ENCODE assay signal across 15 cellular contexts in genomic region chr3:51610708-51611107, GRCh38.
DNase-seq lines count a peak whose midpoint lies in the region; ATAC-seq and TF ChIP-seq lines count a peak whose summit lies in the region.
"Had no signal": no experiment of that assay in that cellular context is flagged by ENCODE, and none has a peak within 500 bp of the region (broad histone marks: within the 10 kb centered on the region; RNA-seq: fewer than 3 reads in every experiment).

No MANE protein-coding gene starts in this region.

- H3K4me3 Mint-ChIP-seq in T-helper 17 cell, result no peak overlapping the region
- H3K4me3 Mint-ChIP-seq: CD4-positive, CD25-positive, alpha-beta regulatory T cell; H9 had no signal

- no peak overlapping the region for H2BK15ac ChIP-seq in mesenchymal stem cell (ENCODE audit: low read depth, poor library complexity, severe bottlenecking)

- H3K27me3 Mint-ChIP-seq in T-helper 17 cell, result no peaks in the 10 kb centered on the region
- H3K27me3 Mint-ChIP-seq: CD4-positive, CD25-positive, alpha-beta regulatory T cell had no signal

- H3K18ac ChIP-seq in mesenchymal stem cell (ENCODE audit: low read depth in 1 of 2, low read length in 2 of 2), result no peak overlapping the region

- H3K36me3 Mint-ChIP-seq in T-helper 17 cell (ENCODE audit: low read depth), result peaks cover 5% of the 10 kb centered on the region

- peak overlapping the region; percentile 56 for H3K27ac Mint-ChIP-seq in T-helper 17 cell
- H3K27ac Mint-ChIP-seq: H9 had no signal

- no peak overlapping the region for H2BK5ac ChIP-seq in mesenchymal stem cell (ENCODE audit: low read depth, low read length, poor library complexity, severe bottlenecking)

- H3K79me1 ChIP-seq in mesenchymal stem cell (replicated peaks; ENCODE audit: low read length, poor library complexity, severe bottlenecking), result peaks cover 22% of the 10 kb centered on the region

- no peak overlapping the region for H2BK12ac ChIP-seq in mesenchymal stem cell (ENCODE audit: low read length in 2 of 2)

- no peak overlapping the region for H3K4ac ChIP-seq in mesenchymal stem cell (ENCODE audit: low read depth in 1 of 2, low read length in 2 of 2)

- TF ChIP-seq CTCF in AG09319 (IDR thresholded peaks at IDR 0.05; ENCODE audit: low read depth, low read length) (no peak), HFF-Myc (IDR thresholded peaks at IDR 0.05; ENCODE audit: low read depth, low read length, missing control alignments) (no peak)

- H3K14ac ChIP-seq in mesenchymal stem cell (ENCODE audit: low read length in 2 of 2), result no peak overlapping the region

- peaks cover 3 to 8% of the 10 kb centered on the region in 2 experiments for H3K36me3 ChIP-seq in mesenchymal stem cell (ENCODE audit: control insufficient read depth in 1 of 2, insufficient read depth in 2 of 2, low read depth in 1 of 2, low read length in 2 of 2)
- H3K36me3 ChIP-seq: BE2C had no signal

- H3K27ac ChIP-seq in mesenchymal stem cell (ENCODE audit: low read length, poor library complexity, severe bottlenecking), result no peak overlapping the region
- H3K27ac ChIP-seq: HL-60 had no signal

- no peak overlapping the region for H3K9ac ChIP-seq in mesenchymal stem cell (ENCODE audit: low read length)

- ATAC-seq in T-helper 17 cell (no peak), GM21423 (IDR thresholded peaks at IDR 0.05; ENCODE audit: unreplicated experiment) (no peak)

- no CpG with 5 or more reads among the region's 1 CpG for WGBS in mesenchymal stem cell

- no peak overlapping the region for H3K23ac ChIP-seq in mesenchymal stem cell (ENCODE audit: low read length in 2 of 2)

- peaks cover 19% of the 10 kb centered on the region for H3K4me1 Mint-ChIP-seq in T-helper 17 cell

- DNase-seq in AG09319 (ENCODE audit: extremely low read depth, low read depth), result peak; percentile 5
- peak; percentile 7 for DNase-seq in HFF-Myc (ENCODE audit: extremely low read depth, low read depth)
- no peak for DNase-seq in T-helper 17 cell
- DNase-seq in mesenchymal stem cell, result no peak
- DNase-seq in stimulated activated CD4-positive, alpha-beta T cell treated with anti-CD3 and anti-CD28 coated beads, Interleukin-4, amount 100 ng/mL, for 4 hours, result no peak
- no peak for DNase-seq in nucleus accumbens (lab: John Stamatoyannopoulos, UW)
- DNase-seq: BE2C; C1 segment of cervical spinal cord; CD4-positive, CD25-positive, alpha-beta regulatory T cell; DMS153; DMS79; GF-D8; H9 had no signal

- H2BK120ac ChIP-seq in mesenchymal stem cell (ENCODE audit: low read depth, low read length), result peak overlapping the region; percentile 49

- H3K4me3 ChIP-seq in HFF-Myc (replicated peaks; ENCODE audit: low read depth, low read length) (no peak overlapping the region), mesenchymal stem cell (ENCODE audit: insufficient read depth in 1 of 2, low read depth in 1 of 2, low read length in 2 of 2) (no peak overlapping the region)

- no peak overlapping the region for H3K4me2 ChIP-seq in mesenchymal stem cell (ENCODE audit: low read length, poor library complexity, severe bottlenecking)

- H3K4me1 ChIP-seq in mesenchymal stem cell (ENCODE audit: control insufficient read depth, insufficient read depth, low read depth, low read length), result no peaks in the 10 kb centered on the region
- H3K4me1 ChIP-seq: BE2C had no signal

- H3K27me3 ChIP-seq in mesenchymal stem cell (ENCODE audit: control insufficient read depth in 1 of 2, insufficient read depth in 1 of 2, low read length in 2 of 2), result no peaks in the 10 kb centered on the region
- H3K27me3 ChIP-seq: BE2C had no signal

- H2AFZ ChIP-seq in mesenchymal stem cell (ENCODE audit: low read depth, low read length), result no peak overlapping the region

- H4K91ac ChIP-seq in mesenchymal stem cell (ENCODE audit: low read length), result no peak overlapping the region

- H3K9me3 ChIP-seq in T-helper 17 cell (ENCODE audit: control insufficient read depth, low read length, poor library complexity, severe bottlenecking), result no peaks in the 10 kb centered on the region
- H3K9me3 ChIP-seq in mesenchymal stem cell (ENCODE audit: control insufficient read depth, low read length), result no peaks in the 10 kb centered on the region
- H3K9me3 ChIP-seq: BE2C had no signal

- no peak overlapping the region for H2AK5ac ChIP-seq in mesenchymal stem cell (ENCODE audit: low read length, severe bottlenecking)

- H4K8ac ChIP-seq in mesenchymal stem cell (ENCODE audit: low read length), result no peak overlapping the region

Comparison
In these comparisons a context has a peak if more than half of its experiments do, and no peak if none do; other contexts are left out.
1. DNase-seq: peak in AG09319 (single experiment) and HFF-Myc (single experiment); none in T-helper 17 cell (0 of 3), mesenchymal stem cell (single experiment), stimulated activated CD4-positive, alpha-beta T cell treated with anti-CD3 and anti-CD28 coated beads, Interleukin-4, amount 100 ng/mL, for 4 hours (0 of 2) and nucleus accumbens (0 of 56).